1 cellular context compared by ENCODE assay signal in genomic region chr11:93116641-93117577, GRCh38.
TF ChIP-seq lines count a peak whose summit lies in the region.

No MANE protein-coding gene starts in this region.

TF ChIP-seq in IMR-90, 13 proteins besides CTCF, POLR2A, EP300 and RAD21:
- TF ChIP-seq BHLHE40 (IDR thresholded peaks at IDR 0.05; ENCODE audit: low read depth, low read length) (no peak), FOS (IDR thresholded peaks at IDR 0.05; ENCODE audit: low read depth, low read length) (no peak), CHD1 (IDR thresholded peaks at IDR 0.05; ENCODE audit: low read depth, low read length) (no peak), MAFK (IDR thresholded peaks at IDR 0.05; ENCODE audit: low read depth, low read length) (no peak), SMC3 (IDR thresholded peaks at IDR 0.05; ENCODE audit: low read depth, low read length) (no peak), MXI1 (IDR thresholded peaks at IDR 0.05; ENCODE audit: borderline replicate concordance, low read depth, low read length) (no peak), CEBPB (IDR thresholded peaks at IDR 0.05; ENCODE audit: low read depth, low read length) (no peak), USF2 (IDR thresholded peaks at IDR 0.05; ENCODE audit: low read depth, low read length) (no peak), RCOR1 (IDR thresholded peaks at IDR 0.05; ENCODE audit: insufficient replicate concordance, low read length) (no peak), RFX5 (IDR thresholded peaks at IDR 0.05; ENCODE audit: low read depth, low read length) (no peak), MAZ (IDR thresholded peaks at IDR 0.05; ENCODE audit: borderline replicate concordance, low read depth, low read length) (no peak), ELK1 (IDR thresholded peaks at IDR 0.05; ENCODE audit: borderline replicate concordance, low read depth, low read length) (no peak), NFE2L2 (IDR thresholded peaks at IDR 0.05; ENCODE audit: low read depth, low read length) (no peak)
